1 cellular context compared by ENCODE assay signal in the genomic region with DNA sequence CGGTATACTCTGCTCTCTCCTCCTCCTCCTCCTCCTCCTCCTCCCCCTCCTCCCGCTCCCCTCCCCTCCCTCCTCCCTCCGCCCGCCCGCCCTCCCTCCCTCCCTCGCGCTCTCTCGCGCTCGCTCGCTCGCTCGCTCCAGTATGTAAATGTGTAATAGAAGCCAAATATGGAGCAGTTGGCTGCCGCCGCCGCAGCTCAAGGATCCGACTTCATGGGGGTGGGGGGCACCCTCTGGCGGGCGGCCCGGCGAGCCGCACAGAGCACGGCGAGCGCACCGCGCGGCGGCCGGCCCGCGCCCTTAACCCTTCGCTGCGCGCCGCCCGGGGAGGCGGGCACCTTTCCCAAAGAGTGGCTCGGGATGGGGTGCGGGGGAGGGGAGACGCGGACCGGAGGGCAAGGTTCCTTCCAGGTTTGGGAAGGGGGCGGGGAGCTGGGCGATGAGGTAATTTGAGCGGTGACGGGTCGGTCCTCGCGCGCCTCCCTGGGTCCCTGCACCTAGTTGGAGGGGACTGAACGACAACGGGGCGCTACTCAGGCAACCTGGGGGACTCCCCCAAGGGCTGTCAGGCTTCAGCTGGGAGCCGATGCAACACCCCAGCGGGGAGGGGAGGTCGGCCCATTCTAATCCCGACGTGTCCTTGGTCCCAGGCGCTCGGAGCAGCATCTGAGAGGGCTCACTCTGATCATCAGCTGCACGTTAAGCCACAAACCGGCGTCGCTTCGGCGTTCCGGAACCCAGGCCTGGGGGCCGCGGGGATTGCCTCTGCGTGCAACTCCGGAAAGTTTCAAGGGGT.
TF ChIP-seq lines count a peak whose summit lies in the region.

No MANE protein-coding gene starts in this region.

TF ChIP-seq in HEK293, 187 proteins besides CTCF, POLR2A, EP300 and RAD21 (continued from another document and continues in another):
- TF ChIP-seq KLF10 (tag by site-specific recombination; IDR thresholded peaks at IDR 0.05) (peak; percentile 86), ZFHX2 (tag by site-specific recombination; conservative IDR thresholded peaks at IDR 0.05) (peak; percentile 66), SETDB1 (IDR thresholded peaks at IDR 0.05; ENCODE audit: insufficient read length, low read length) (no peak), ZNF48 (tag by site-specific recombination; IDR thresholded peaks at IDR 0.05) (no peak), ZNF324 (tag by site-specific recombination; IDR thresholded peaks at IDR 0.05) (peak; percentile 49; the same call in 1 of the 2 replicates), ZNF677 (tag by site-specific recombination; IDR thresholded peaks at IDR 0.05) (no peak), PRDM1 (tag by site-specific recombination; IDR thresholded peaks at IDR 0.05) (no peak), ZXDB (tag by site-specific recombination; IDR thresholded peaks at IDR 0.05) (peak; percentile 75), ZNF843 (tag by site-specific recombination; IDR thresholded peaks at IDR 0.05) (peak; percentile 60), ZNF10 (tag by site-specific recombination; IDR thresholded peaks at IDR 0.05) (peak; percentile 99), ZNF555 (tag by site-specific recombination; conservative IDR thresholded peaks at IDR 0.05) (no peak), ZNF473 (tag by site-specific recombination; IDR thresholded peaks at IDR 0.05) (no peak), HOXD13 (CRISPR knock-in tag; IDR thresholded peaks at IDR 0.05; ENCODE audit: borderline replicate concordance) (0 out of 2 replicates have a peak, but pooled peaks have one; percentile 5), ZNF391 (tag by site-specific recombination; IDR thresholded peaks at IDR 0.05; ENCODE audit: borderline replicate concordance, low read depth) (peak; percentile 68; the same call in 1 of the 2 replicates), ZNF239 (tag by site-specific recombination; IDR thresholded peaks at IDR 0.05) (0 out of 2 replicates have a peak, but pooled peaks have one; percentile 6), BCL11A (tag by site-specific recombination; IDR thresholded peaks at IDR 0.05; ENCODE audit: low read depth) (peak; percentile 57), ZNF214 (tag by site-specific recombination; IDR thresholded peaks at IDR 0.05; ENCODE audit: borderline replicate concordance) (no peak), AEBP2 (tag by site-specific recombination; IDR thresholded peaks at IDR 0.05; ENCODE audit: borderline replicate concordance) (no peak), ZNF426 (tag by site-specific recombination; IDR thresholded peaks at IDR 0.05) (no peak), TSHZ1 (tag by site-specific recombination; IDR thresholded peaks at IDR 0.05; ENCODE audit: borderline replicate concordance) (peak; percentile 40; the same call in 1 of the 2 replicates), SCRT2 (tag by site-specific recombination; IDR thresholded peaks at IDR 0.05) (no peak), ZNF341 (tag by site-specific recombination; IDR thresholded peaks at IDR 0.05; ENCODE audit: low read depth) (no peak; the same call in 1 of the 2 replicates), ZNF24 (tag by site-specific recombination; IDR thresholded peaks at IDR 0.05) (peak; percentile 65; the same call in 1 of the 2 replicates), IKZF3 (tag by site-specific recombination; IDR thresholded peaks at IDR 0.05) (peak; percentile 100), ZNF664 (tag by site-specific recombination; IDR thresholded peaks at IDR 0.05) (no peak), ZNF544 (tag by site-specific recombination; IDR thresholded peaks at IDR 0.05) (no peak), ZNF174 (tag by site-specific recombination; IDR thresholded peaks at IDR 0.05) (no peak), ZNF132 (tag by site-specific recombination; IDR thresholded peaks at IDR 0.05; ENCODE audit: borderline replicate concordance) (no peak), SP3 (tag by site-specific recombination; IDR thresholded peaks at IDR 0.05) (peak; percentile 24; the same call in 1 of the 2 replicates), ZNF600 (tag by site-specific recombination; IDR thresholded peaks at IDR 0.05) (peak; percentile 99), FEZF1 (tag by site-specific recombination; IDR thresholded peaks at IDR 0.05) (no peak), SP2 (tag by site-specific recombination; IDR thresholded peaks at IDR 0.05) (peak; percentile 64), MZF1 (tag by site-specific recombination; IDR thresholded peaks at IDR 0.05; ENCODE audit: borderline replicate concordance) (no peak; the same call in none of the 2 replicates), ZNF830 (tag by site-specific recombination; IDR thresholded peaks at IDR 0.05; ENCODE audit: low read depth) (no peak), RBAK (tag by site-specific recombination; IDR thresholded peaks at IDR 0.05) (no peak), ZFP37 (tag by site-specific recombination; IDR thresholded peaks at IDR 0.05) (peak; percentile 91), ZNF660 (tag by site-specific recombination; IDR thresholded peaks at IDR 0.05) (peak; percentile 80; the same call in 1 of the 2 replicates), ZNF449 (tag by site-specific recombination; IDR thresholded peaks at IDR 0.05) (no peak), REPIN1 (tag by site-specific recombination; IDR thresholded peaks at IDR 0.05; ENCODE audit: low read depth) (0 out of 2 replicates have a peak, but pooled peaks have one; percentile 56), ZNF121 (tag by site-specific recombination; IDR thresholded peaks at IDR 0.05) (no peak), ZNF175 (tag by site-specific recombination; IDR thresholded peaks at IDR 0.05) (no peak), ZNF530 (tag by site-specific recombination; IDR thresholded peaks at IDR 0.05; ENCODE audit: low read depth) (no peak), ZNF585B (tag by site-specific recombination; IDR thresholded peaks at IDR 0.05) (no peak), HOXC10 (CRISPR knock-in tag; IDR thresholded peaks at IDR 0.05) (no peak)
- TF ChIP-seq, protein P1, sequence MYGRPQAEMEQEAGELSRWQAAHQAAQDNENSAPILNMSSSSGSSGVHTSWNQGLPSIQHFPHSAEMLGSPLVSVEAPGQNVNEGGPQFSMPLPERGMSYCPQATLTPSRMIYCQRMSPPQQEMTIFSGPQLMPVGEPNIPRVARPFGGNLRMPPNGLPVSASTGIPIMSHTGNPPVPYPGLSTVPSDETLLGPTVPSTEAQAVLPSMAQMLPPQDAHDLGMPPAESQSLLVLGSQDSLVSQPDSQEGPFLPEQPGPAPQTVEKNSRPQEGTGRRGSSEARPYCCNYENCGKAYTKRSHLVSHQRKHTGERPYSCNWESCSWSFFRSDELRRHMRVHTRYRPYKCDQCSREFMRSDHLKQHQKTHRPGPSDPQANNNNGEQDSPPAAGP (tag by site-specific recombination; IDR thresholded peaks at IDR 0.05): peak; percentile 19; the same call in 1 of the 2 replicates
- TF ChIP-seq, protein P2, sequence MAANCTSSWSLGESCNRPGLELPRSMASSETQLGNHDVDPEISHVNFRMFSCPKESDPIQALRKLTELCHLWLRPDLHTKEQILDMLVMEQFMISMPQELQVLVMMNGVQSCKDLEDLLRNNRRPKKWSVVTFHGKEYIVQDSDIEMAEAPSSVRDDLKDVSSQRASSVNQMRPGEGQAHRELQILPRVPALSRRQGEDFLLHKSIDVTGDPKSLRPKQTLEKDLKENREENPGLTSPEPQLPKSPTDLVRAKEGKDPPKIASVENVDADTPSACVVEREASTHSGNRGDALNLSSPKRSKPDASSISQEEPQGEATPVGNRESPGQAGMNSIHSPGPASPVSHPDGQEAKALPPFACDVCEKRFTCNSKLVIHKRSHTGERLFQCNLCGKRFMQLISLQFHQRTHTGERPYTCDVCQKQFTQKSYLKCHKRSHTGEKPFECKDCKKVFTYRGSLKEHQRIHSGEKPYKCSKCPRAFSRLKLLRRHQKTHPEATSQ (tag by site-specific recombination; IDR thresholded peaks at IDR 0.05): peak; percentile 68; the same call in 1 of the 2 replicates
- TF ChIP-seq, protein P3, sequence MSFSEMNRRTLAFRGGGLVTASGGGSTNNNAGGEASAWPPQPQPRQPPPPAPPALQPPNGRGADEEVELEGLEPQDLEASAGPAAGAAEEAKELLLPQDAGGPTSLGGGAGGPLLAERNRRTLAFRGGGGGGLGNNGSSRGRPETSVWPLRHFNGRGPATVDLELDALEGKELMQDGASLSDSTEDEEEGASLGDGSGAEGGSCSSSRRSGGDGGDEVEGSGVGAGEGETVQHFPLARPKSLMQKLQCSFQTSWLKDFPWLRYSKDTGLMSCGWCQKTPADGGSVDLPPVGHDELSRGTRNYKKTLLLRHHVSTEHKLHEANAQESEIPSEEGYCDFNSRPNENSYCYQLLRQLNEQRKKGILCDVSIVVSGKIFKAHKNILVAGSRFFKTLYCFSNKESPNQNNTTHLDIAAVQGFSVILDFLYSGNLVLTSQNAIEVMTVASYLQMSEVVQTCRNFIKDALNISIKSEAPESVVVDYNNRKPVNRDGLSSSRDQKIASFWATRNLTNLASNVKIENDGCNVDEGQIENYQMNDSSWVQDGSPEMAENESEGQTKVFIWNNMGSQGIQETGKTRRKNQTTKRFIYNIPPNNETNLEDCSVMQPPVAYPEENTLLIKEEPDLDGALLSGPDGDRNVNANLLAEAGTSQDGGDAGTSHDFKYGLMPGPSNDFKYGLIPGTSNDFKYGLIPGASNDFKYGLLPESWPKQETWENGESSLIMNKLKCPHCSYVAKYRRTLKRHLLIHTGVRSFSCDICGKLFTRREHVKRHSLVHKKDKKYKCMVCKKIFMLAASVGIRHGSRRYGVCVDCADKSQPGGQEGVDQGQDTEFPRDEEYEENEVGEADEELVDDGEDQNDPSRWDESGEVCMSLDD (tag by site-specific recombination; IDR thresholded peaks at IDR 0.05): peak; percentile 95
- TF ChIP-seq, protein P4, sequence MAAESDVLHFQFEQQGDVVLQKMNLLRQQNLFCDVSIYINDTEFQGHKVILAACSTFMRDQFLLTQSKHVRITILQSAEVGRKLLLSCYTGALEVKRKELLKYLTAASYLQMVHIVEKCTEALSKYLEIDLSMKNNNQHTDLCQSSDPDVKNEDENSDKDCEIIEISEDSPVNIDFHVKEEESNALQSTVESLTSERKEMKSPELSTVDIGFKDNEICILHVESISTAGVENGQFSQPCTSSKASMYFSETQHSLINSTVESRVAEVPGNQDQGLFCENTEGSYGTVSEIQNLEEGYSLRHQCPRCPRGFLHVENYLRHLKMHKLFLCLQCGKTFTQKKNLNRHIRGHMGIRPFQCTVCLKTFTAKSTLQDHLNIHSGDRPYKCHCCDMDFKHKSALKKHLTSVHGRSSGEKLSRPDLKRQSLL (tag by site-specific recombination; IDR thresholded peaks at IDR 0.05): peak; percentile 99
- TF ChIP-seq, protein P5, sequence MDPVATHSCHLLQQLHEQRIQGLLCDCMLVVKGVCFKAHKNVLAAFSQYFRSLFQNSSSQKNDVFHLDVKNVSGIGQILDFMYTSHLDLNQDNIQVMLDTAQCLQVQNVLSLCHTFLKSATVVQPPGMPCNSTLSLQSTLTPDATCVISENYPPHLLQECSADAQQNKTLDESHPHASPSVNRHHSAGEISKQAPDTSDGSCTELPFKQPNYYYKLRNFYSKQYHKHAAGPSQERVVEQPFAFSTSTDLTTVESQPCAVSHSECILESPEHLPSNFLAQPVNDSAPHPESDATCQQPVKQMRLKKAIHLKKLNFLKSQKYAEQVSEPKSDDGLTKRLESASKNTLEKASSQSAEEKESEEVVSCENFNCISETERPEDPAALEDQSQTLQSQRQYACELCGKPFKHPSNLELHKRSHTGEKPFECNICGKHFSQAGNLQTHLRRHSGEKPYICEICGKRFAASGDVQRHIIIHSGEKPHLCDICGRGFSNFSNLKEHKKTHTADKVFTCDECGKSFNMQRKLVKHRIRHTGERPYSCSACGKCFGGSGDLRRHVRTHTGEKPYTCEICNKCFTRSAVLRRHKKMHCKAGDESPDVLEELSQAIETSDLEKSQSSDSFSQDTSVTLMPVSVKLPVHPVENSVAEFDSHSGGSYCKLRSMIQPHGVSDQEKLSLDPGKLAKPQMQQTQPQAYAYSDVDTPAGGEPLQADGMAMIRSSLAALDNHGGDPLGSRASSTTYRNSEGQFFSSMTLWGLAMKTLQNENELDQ (tag by site-specific recombination; IDR thresholded peaks at IDR 0.05; ENCODE audit: low read depth): no peak
